27 cellular contexts compared by ENCODE assay signal in genomic region chr6:106452628-106453027, GRCh38.
DNase-seq lines count a peak whose midpoint lies in the region; FAIRE-seq and TF ChIP-seq lines count a peak whose summit lies in the region.
"Had no signal": no experiment of that assay in that cellular context is flagged by ENCODE, and none has a peak within 500 bp of the region (broad histone marks: within the 10 kb centered on the region; RNA-seq: fewer than 3 reads in every experiment).

No MANE protein-coding gene starts in this region.

- H3K27me3 ChIP-seq in right atrium auricular region = no peaks in the 10 kb centered on the region

- DNase-seq in GM12892 (ENCODE audit: insufficient read length) (no peak), NCI-H226 (peak; percentile 19), choroid plexus epithelial cell (ENCODE audit: low read depth) (peak; percentile 23), kidney tubule cell (ENCODE audit: low spot score) (peak; percentile 53), GDM1 (lab: John Stamatoyannopoulos, UW) (no peak), right atrium auricular region (ENCODE audit: low spot score) (no peak)
- DNase-seq in effector CD4-positive, alpha-beta T cell = no peak
- DNase-seq: C1 segment of cervical spinal cord; Caco-2; CD4-positive, alpha-beta memory T cell; EL; H9; MV-4-11; NCI-H1105; NCI-H1436 treated with DMSO at 0.1 percent for 48 hours; NCI-H187 treated with DMSO at 0.1 percent for 48 hours; NCI-H2171 treated with DMSO at 0.1 percent for 48 hours; NCI-H524 treated with DMSO at 0.1 percent for 48 hours; NCI-H82; NK-92 treated with Interleukin-12 subunit alpha and Interleukin-12 subunit beta, amount 100 ng/mL, for 24 hours; PC-3; RPMI8226; SHP77 had no signal

- no peak overlapping the region for H3K27ac ChIP-seq in right atrium auricular region
- H3K27ac ChIP-seq: HL-60, KMS-11 had no signal

- FAIRE-seq in GM12892 (lab: Jason Lieb, UNC) = peak; percentile 65
- FAIRE-seq: GM18507 had no signal

- no peaks in the 10 kb centered on the region for H3K4me1 ChIP-seq in right atrium auricular region

- TF ChIP-seq POLR2A in GM12892 (IDR thresholded peaks at IDR 0.05; ENCODE audit: low read depth, low read length) = no peak

- no peak overlapping the region for H3K4me3 ChIP-seq in choroid plexus epithelial cell (ENCODE audit: low read depth, low read length)
- no peak overlapping the region for H3K4me3 ChIP-seq in right atrium auricular region
- H3K4me3 ChIP-seq: GM23338 had no signal

- H3K9me3 ChIP-seq in right atrium auricular region = no peaks in the 10 kb centered on the region
- H3K9me3 ChIP-seq: Caco-2 had no signal

- no peaks in the 10 kb centered on the region for H3K36me3 ChIP-seq in right atrium auricular region

- TF ChIP-seq CTCF in choroid plexus epithelial cell (conservative IDR thresholded peaks at IDR 0.05; ENCODE audit: low read depth, low read length) (no peak), right atrium auricular region (IDR thresholded peaks at IDR 0.05) (no peak)

Comparison
In these comparisons a context has a peak if more than half of its experiments do, and no peak if none do; other contexts are left out.
1. DNase-seq: peak in NCI-H226 (single experiment), choroid plexus epithelial cell (single experiment) and kidney tubule cell (single experiment); none in GM12892 (single experiment), GDM1 (single experiment), right atrium auricular region (single experiment) and effector CD4-positive, alpha-beta T cell (single experiment).